Comparison of ENCODE assay signal across 1 cellular context in the genomic region with DNA sequence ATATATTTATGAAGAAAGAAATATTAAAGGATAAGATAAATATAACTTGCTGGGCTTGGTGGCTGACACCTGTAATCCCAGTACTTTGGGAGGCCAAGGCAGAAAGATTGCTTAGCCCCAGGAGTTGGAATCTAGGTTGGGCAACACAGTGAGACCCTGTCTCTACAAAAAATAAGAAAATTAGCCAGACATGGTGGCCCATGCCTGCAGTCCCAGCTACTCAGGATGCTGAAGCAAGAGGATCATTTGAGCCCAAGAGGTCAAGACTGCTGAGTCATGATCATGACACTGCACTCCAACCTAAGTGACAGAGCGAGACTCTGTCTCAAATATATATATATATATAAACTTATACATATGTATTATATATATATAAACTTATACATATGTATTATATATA.
A peak's percentile ranks its signal among the peaks of the same experiment; 100 is the strongest.
TF ChIP-seq lines count a peak whose summit lies in the region.

No MANE protein-coding gene starts in this region.

TF ChIP-seq in K562, 482 proteins besides CTCF, POLR2A, EP300 and RAD21 (continued from another document and continues in another):
- TF ChIP-seq, protein P1, sequence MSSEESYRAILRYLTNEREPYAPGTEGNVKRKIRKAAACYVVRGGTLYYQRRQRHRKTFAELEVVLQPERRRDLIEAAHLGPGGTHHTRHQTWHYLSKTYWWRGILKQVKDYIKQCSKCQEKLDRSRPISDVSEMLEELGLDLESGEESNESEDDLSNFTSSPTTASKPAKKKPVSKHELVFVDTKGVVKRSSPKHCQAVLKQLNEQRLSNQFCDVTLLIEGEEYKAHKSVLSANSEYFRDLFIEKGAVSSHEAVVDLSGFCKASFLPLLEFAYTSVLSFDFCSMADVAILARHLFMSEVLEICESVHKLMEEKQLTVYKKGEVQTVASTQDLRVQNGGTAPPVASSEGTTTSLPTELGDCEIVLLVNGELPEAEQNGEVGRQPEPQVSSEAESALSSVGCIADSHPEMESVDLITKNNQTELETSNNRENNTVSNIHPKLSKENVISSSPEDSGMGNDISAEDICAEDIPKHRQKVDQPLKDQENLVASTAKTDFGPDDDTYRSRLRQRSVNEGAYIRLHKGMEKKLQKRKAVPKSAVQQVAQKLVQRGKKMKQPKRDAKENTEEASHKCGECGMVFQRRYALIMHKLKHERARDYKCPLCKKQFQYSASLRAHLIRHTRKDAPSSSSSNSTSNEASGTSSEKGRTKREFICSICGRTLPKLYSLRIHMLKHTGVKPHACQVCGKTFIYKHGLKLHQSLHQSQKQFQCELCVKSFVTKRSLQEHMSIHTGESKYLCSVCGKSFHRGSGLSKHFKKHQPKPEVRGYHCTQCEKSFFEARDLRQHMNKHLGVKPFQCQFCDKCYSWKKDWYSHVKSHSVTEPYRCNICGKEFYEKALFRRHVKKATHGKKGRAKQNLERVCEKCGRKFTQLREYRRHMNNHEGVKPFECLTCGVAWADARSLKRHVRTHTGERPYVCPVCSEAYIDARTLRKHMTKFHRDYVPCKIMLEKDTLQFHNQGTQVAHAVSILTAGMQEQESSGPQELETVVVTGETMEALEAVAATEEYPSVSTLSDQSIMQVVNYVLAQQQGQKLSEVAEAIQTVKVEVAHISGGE (CRISPR knock-in tag; IDR thresholded peaks at IDR 0.05), result no peak
- TF ChIP-seq NCOR1 (IDR thresholded peaks at IDR 0.05) (peak; percentile 25; the same call in 1 of the 2 replicates), SMARCC2 (IDR thresholded peaks at IDR 0.05; ENCODE audit: low read depth) (peak; percentile 52; the same call in 1 of the 2 replicates), NFATC3 (IDR thresholded peaks at IDR 0.05) (no peak), BACH1 (tag; IDR thresholded peaks at IDR 0.05) (peak; percentile 98), BRD9 (IDR thresholded peaks at IDR 0.05; ENCODE audit: low read depth, partially characterized antibody) (no peak), ZNF133 (CRISPR knock-in tag; IDR thresholded peaks at IDR 0.05) (no peak), MYBL2 (IDR thresholded peaks at IDR 0.05; ENCODE audit: low read depth) (no peak), MYBL2 (CRISPR knock-in tag; IDR thresholded peaks at IDR 0.05; ENCODE audit: borderline replicate concordance) (no peak), SMAD1 (IDR thresholded peaks at IDR 0.05; ENCODE audit: low read depth, low read length, partially characterized antibody) (no peak), SP2 (IDR thresholded peaks at IDR 0.05; ENCODE audit: extremely low read depth, low read depth, low read length, poor library complexity, severe bottlenecking) (no peak), WHSC1 (IDR thresholded peaks at IDR 0.05; ENCODE audit: low read length) (no peak), KDM4B (IDR thresholded peaks at IDR 0.05; ENCODE audit: borderline replicate concordance in 2 of 2, low read depth in 1 of 2) (no peak), JUN (IDR thresholded peaks at IDR 0.05; ENCODE audit: borderline replicate concordance, low read depth, low read length) (peak; percentile 40; the same call in 1 of the 2 replicates), JUN (CRISPR knock-in tag; IDR thresholded peaks at IDR 0.05; ENCODE audit: borderline replicate concordance) (no peak), HDAC1 (IDR thresholded peaks at IDR 0.05) (no peak), ATF1 (CRISPR knock-in tag; IDR thresholded peaks at IDR 0.05) (no peak), ATF1 (tag; IDR thresholded peaks at IDR 0.05) (no peak), KDM1A (IDR thresholded peaks at IDR 0.05) (peak in 1 of 2 experiments; percentile 43; a peak in 1 of 4 replicates), CC2D1A (IDR thresholded peaks at IDR 0.05) (0 out of 2 replicates have a peak, but pooled peaks have one; percentile 12), HDAC3 (IDR thresholded peaks at IDR 0.05; ENCODE audit: borderline replicate concordance, partially characterized antibody) (peak; percentile 21), ZNF263 (CRISPR knock-in tag; IDR thresholded peaks at IDR 0.05; ENCODE audit: borderline replicate concordance) (no peak), HNRNPUL1 (IDR thresholded peaks at IDR 0.05; ENCODE audit: low read length) (no peak), NR2C1 (IDR thresholded peaks at IDR 0.05) (no peak), NR2C1 (tag; IDR thresholded peaks at IDR 0.05) (no peak), STAT5B (CRISPR knock-in tag; IDR thresholded peaks at IDR 0.05) (no peak), CREB1 (IDR thresholded peaks at IDR 0.05) (no peak), CREB1 (CRISPR knock-in tag; IDR thresholded peaks at IDR 0.05) (no peak), EZH2 (IDR thresholded peaks at IDR 0.05; ENCODE audit: borderline replicate concordance, low read depth, low read length) (no peak), EP400 (IDR thresholded peaks at IDR 0.05) (no peak), ARHGAP35 (IDR thresholded peaks at IDR 0.05; ENCODE audit: partially characterized antibody) (no peak), RBM34 (IDR thresholded peaks at IDR 0.05; ENCODE audit: borderline replicate concordance, insufficient read depth, low read length) (no peak), JUNB (CRISPR knock-in tag; conservative IDR thresholded peaks at IDR 0.05) (no peak), ZNF12 (CRISPR knock-in tag; IDR thresholded peaks at IDR 0.05) (no peak), HMG20A (CRISPR knock-in tag; conservative IDR thresholded peaks at IDR 0.05) (no peak), EHMT2 (IDR thresholded peaks at IDR 0.05) (peak; percentile 64), MXI1 (IDR thresholded peaks at IDR 0.05; ENCODE audit: low read depth, low read length) (no peak)
- TF ChIP-seq, protein P2, sequence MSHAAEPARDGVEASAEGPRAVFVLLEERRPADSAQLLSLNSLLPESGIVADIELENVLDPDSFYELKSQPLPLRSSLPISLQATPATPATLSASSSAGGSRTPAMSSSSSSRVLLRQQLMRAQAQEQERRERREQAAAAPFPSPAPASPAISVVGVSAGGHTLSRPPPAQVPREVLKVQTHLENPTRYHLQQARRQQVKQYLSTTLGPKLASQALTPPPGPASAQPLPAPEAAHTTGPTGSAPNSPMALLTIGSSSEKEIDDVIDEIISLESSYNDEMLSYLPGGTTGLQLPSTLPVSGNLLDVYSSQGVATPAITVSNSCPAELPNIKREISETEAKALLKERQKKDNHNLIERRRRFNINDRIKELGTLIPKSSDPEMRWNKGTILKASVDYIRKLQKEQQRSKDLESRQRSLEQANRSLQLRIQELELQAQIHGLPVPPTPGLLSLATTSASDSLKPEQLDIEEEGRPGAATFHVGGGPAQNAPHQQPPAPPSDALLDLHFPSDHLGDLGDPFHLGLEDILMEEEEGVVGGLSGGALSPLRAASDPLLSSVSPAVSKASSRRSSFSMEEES (CRISPR knock-in tag; IDR thresholded peaks at IDR 0.05), result no peak
- TF ChIP-seq, protein P3, sequence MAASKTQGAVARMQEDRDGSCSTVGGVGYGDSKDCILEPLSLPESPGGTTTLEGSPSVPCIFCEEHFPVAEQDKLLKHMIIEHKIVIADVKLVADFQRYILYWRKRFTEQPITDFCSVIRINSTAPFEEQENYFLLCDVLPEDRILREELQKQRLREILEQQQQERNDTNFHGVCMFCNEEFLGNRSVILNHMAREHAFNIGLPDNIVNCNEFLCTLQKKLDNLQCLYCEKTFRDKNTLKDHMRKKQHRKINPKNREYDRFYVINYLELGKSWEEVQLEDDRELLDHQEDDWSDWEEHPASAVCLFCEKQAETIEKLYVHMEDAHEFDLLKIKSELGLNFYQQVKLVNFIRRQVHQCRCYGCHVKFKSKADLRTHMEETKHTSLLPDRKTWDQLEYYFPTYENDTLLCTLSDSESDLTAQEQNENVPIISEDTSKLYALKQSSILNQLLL (CRISPR knock-in tag; IDR thresholded peaks at IDR 0.05; ENCODE audit: borderline replicate concordance), result no peak
- TF ChIP-seq, protein P4, sequence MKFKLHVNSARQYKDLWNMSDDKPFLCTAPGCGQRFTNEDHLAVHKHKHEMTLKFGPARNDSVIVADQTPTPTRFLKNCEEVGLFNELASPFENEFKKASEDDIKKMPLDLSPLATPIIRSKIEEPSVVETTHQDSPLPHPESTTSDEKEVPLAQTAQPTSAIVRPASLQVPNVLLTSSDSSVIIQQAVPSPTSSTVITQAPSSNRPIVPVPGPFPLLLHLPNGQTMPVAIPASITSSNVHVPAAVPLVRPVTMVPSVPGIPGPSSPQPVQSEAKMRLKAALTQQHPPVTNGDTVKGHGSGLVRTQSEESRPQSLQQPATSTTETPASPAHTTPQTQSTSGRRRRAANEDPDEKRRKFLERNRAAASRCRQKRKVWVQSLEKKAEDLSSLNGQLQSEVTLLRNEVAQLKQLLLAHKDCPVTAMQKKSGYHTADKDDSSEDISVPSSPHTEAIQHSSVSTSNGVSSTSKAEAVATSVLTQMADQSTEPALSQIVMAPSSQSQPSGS (CRISPR knock-in tag; IDR thresholded peaks at IDR 0.05), result no peak
- TF ChIP-seq, protein P5, sequence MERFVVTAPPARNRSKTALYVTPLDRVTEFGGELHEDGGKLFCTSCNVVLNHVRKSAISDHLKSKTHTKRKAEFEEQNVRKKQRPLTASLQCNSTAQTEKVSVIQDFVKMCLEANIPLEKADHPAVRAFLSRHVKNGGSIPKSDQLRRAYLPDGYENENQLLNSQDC (CRISPR knock-in tag; IDR thresholded peaks at IDR 0.05), result 0 out of 2 replicates have a peak, but pooled peaks have one; percentile 7
- TF ChIP-seq, protein P6, sequence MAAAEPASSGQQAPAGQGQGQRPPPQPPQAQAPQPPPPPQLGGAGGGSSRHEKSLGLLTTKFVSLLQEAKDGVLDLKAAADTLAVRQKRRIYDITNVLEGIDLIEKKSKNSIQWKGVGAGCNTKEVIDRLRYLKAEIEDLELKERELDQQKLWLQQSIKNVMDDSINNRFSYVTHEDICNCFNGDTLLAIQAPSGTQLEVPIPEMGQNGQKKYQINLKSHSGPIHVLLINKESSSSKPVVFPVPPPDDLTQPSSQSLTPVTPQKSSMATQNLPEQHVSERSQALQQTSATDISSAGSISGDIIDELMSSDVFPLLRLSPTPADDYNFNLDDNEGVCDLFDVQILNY (CRISPR knock-in tag; IDR thresholded peaks at IDR 0.05), result no peak
- TF ChIP-seq, protein P7, sequence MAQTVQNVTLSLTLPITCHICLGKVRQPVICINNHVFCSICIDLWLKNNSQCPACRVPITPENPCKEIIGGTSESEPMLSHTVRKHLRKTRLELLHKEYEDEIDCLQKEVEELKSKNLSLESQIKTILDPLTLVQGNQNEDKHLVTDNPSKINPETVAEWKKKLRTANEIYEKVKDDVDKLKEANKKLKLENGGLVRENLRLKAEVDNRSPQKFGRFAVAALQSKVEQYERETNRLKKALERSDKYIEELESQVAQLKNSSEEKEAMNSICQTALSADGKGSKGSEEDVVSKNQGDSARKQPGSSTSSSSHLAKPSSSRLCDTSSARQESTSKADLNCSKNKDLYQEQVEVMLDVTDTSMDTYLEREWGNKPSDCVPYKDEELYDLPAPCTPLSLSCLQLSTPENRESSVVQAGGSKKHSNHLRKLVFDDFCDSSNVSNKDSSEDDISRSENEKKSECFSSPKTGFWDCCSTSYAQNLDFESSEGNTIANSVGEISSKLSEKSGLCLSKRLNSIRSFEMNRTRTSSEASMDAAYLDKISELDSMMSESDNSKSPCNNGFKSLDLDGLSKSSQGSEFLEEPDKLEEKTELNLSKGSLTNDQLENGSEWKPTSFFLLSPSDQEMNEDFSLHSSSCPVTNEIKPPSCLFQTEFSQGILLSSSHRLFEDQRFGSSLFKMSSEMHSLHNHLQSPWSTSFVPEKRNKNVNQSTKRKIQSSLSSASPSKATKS (CRISPR knock-in tag; IDR thresholded peaks at IDR 0.05), result no peak
- TF ChIP-seq, protein P8, sequence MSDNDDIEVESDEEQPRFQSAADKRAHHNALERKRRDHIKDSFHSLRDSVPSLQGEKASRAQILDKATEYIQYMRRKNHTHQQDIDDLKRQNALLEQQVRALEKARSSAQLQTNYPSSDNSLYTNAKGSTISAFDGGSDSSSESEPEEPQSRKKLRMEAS (CRISPR knock-in tag; IDR thresholded peaks at IDR 0.05), result no peak
- TF ChIP-seq, protein P9, sequence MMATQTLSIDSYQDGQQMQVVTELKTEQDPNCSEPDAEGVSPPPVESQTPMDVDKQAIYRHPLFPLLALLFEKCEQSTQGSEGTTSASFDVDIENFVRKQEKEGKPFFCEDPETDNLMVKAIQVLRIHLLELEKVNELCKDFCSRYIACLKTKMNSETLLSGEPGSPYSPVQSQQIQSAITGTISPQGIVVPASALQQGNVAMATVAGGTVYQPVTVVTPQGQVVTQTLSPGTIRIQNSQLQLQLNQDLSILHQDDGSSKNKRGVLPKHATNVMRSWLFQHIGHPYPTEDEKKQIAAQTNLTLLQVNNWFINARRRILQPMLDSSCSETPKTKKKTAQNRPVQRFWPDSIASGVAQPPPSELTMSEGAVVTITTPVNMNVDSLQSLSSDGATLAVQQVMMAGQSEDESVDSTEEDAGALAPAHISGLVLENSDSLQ (IDR thresholded peaks at IDR 0.05), result peak; percentile 46; the same call in 1 of the 2 replicates
- TF ChIP-seq, protein P10, sequence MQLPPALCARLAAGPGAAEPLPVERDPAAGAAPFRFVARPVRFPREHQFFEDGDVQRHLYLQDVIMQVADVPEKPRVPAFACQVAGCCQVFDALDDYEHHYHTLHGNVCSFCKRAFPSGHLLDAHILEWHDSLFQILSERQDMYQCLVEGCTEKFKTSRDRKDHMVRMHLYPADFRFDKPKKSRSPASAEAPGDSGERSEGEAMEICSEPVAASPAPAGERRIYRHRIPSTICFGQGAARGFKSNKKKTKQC (CRISPR knock-in tag; IDR thresholded peaks at IDR 0.05), result no peak
- TF ChIP-seq, protein P11, sequence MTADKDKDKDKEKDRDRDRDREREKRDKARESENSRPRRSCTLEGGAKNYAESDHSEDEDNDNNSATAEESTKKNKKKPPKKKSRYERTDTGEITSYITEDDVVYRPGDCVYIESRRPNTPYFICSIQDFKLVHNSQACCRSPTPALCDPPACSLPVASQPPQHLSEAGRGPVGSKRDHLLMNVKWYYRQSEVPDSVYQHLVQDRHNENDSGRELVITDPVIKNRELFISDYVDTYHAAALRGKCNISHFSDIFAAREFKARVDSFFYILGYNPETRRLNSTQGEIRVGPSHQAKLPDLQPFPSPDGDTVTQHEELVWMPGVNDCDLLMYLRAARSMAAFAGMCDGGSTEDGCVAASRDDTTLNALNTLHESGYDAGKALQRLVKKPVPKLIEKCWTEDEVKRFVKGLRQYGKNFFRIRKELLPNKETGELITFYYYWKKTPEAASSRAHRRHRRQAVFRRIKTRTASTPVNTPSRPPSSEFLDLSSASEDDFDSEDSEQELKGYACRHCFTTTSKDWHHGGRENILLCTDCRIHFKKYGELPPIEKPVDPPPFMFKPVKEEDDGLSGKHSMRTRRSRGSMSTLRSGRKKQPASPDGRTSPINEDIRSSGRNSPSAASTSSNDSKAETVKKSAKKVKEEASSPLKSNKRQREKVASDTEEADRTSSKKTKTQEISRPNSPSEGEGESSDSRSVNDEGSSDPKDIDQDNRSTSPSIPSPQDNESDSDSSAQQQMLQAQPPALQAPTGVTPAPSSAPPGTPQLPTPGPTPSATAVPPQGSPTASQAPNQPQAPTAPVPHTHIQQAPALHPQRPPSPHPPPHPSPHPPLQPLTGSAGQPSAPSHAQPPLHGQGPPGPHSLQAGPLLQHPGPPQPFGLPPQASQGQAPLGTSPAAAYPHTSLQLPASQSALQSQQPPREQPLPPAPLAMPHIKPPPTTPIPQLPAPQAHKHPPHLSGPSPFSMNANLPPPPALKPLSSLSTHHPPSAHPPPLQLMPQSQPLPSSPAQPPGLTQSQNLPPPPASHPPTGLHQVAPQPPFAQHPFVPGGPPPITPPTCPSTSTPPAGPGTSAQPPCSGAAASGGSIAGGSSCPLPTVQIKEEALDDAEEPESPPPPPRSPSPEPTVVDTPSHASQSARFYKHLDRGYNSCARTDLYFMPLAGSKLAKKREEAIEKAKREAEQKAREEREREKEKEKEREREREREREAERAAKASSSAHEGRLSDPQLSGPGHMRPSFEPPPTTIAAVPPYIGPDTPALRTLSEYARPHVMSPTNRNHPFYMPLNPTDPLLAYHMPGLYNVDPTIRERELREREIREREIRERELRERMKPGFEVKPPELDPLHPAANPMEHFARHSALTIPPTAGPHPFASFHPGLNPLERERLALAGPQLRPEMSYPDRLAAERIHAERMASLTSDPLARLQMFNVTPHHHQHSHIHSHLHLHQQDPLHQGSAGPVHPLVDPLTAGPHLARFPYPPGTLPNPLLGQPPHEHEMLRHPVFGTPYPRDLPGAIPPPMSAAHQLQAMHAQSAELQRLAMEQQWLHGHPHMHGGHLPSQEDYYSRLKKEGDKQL (CRISPR knock-in tag; IDR thresholded peaks at IDR 0.05; ENCODE audit: borderline replicate concordance), result no peak
